In genomic region chr12:51424094-51424661, GRCh38 we compare ENCODE assay signal across 8 cellular contexts. TPM values are rescaled to one million over a fixed set of nuclear protein-coding genes. Genes with fewer than 3 reads are reported as not detected.
DNase-seq lines count a peak whose midpoint lies in the region; ATAC-seq, FAIRE-seq and TF ChIP-seq lines count a peak whose summit lies in the region.

No MANE protein-coding gene starts in this region.

- H3F3A ChIP-seq in GM23248 (ENCODE audit: insufficient read depth), result peaks cover 7% of the 10 kb centered on the region

- H3K36me3 ChIP-seq in GM23248 (ENCODE audit: low read depth) (no peaks in the 10 kb centered on the region), SK-N-MC (ENCODE audit: insufficient read depth, low read length) (no peaks in the 10 kb centered on the region), HepG2 (replicated peaks in 1 of 2; ENCODE audit: control insufficient read depth in 1 of 2, insufficient read depth in 2 of 2, low read length in 2 of 2) (no peaks in the 10 kb centered on the region)

- in situ Hi-C loops in GM23248 (cut with MboI), result loop anchor here (10.0 kb wide), 1 partner anchor 401 kb away; no protein-coding TSS in a partner anchor
- in situ Hi-C loops in GM13977 (cut with MboI; ENCODE audit: low pct_unique_long_range_greater_than_20kb, low sequenced_read_pairs, unreplicated experiment), result loop anchor here (5.0 kb wide), 1 partner anchor 103 kb away; no protein-coding TSS in a partner anchor
- in situ Hi-C loops in HepG2 (cut with HindIII; ENCODE audit: extremely low pct_ligation_motif_present, low pct_unique_long_range_greater_than_20kb), result loop anchor here (5.0 kb wide), 3 partner anchors 103 to 393 kb away; no protein-coding TSS in a partner anchor

- no peak for TF ChIP-seq CTCF in fibroblast of mammary gland (conservative IDR thresholded peaks at IDR 0.05; ENCODE audit: control insufficient read depth, insufficient read depth, low read depth, low read length)
- no peak for TF ChIP-seq CTCF in GM13977 (IDR thresholded peaks at IDR 0.05; ENCODE audit: extremely low read depth, insufficient read depth, missing control alignments)
- TF ChIP-seq CTCF in HepG2 (CRISPR knock-in tag; IDR thresholded peaks at IDR 0.05), result no peak

- ATAC-seq in HG02870 (IDR thresholded peaks at IDR 0.05; ENCODE audit: unreplicated experiment), result no peak
- no peak for ATAC-seq in HepG2

- CTCF ChIA-PET in HepG2 (lab: Yijun Ruan, JAX; ENCODE audit: low intra/inter-chr PET ratio, low total read pairs), result interaction anchor here (1.8 kb wide), 1 partner anchor 107 kb away, joined by 16 read pairs; no protein-coding TSS in a partner anchor

- H4K20me1 ChIP-seq in GM23248 (ENCODE audit: insufficient read depth) (no peaks in the 10 kb centered on the region), HepG2 (ENCODE audit: insufficient read depth, low read length) (no peaks in the 10 kb centered on the region)

- H2AFZ ChIP-seq in GM23248 (peak overlapping the region; percentile 91), HepG2 (ENCODE audit: low read length) (no peak overlapping the region)

- peak overlapping the region; percentile 74 for H3K4me3 ChIP-seq in GM23248
- H3K4me3 ChIP-seq in SK-N-MC, result 0 out of 2 replicates have a peak overlapping the region, but pooled peaks have one; percentile 2
- H3K4me3 ChIP-seq in fibroblast of mammary gland (ENCODE audit: control insufficient read depth, low read depth, low read length), result no peak overlapping the region
- peak overlapping the region; percentile 33 to 55 (median 40) for H3K4me3 ChIP-seq in skin epidermis
- peak overlapping the region in 1 of 3 experiments; percentile 51; a peak in 1 of 6 replicates for H3K4me3 ChIP-seq in HepG2 (replicated peaks in 1 of 3; ENCODE audit: insufficient read depth in 1 of 3, low read depth in 2 of 3, low read length in 3 of 3)

- POLR2A ChIA-PET in HepG2 (lab: Yijun Ruan, JAX), result no interaction called here

- intact Hi-C loops in HepG2 (cut with micrococcal nuclease; ENCODE audit: unreplicated experiment), result loop anchor here (5.0 kb wide), 1 partner anchor 388 kb away; a partner anchor contains a TSS

- no peaks in the 10 kb centered on the region for H3K9me2 ChIP-seq in GM23248 (ENCODE audit: insufficient read depth)

- H3K4me2 ChIP-seq in GM23248 (ENCODE audit: unreplicated experiment) (peak overlapping the region; percentile 74), HepG2 (ENCODE audit: low read depth, low read length) (no peak overlapping the region)

- no peaks in the 10 kb centered on the region for H3K27me3 ChIP-seq in GM23248 (replicated peaks; ENCODE audit: insufficient read depth)
- peaks cover 0 to 8% of the 10 kb centered on the region in 2 experiments; a peak in 2 of 5 replicates for H3K27me3 ChIP-seq in HepG2 (ENCODE audit: control insufficient read depth in 1 of 2, insufficient read depth in 2 of 2, low read length in 2 of 2)

- TF ChIP-seq EP300 in HepG2 (IDR thresholded peaks at IDR 0.05; ENCODE audit: low read depth in 2 of 2, low read length in 2 of 2) (no peak), HepG2 (CRISPR knock-in tag; IDR thresholded peaks at IDR 0.05; ENCODE audit: borderline replicate concordance) (no peak)

- FAIRE-seq in HepG2 (lab: Jason Lieb, UNC), result no peak

- H3K9ac ChIP-seq in GM23248, result peak overlapping the region; percentile 34
- H3K9ac ChIP-seq in SK-N-MC (ENCODE audit: insufficient read length), result no peak overlapping the region
- no peak overlapping the region for H3K9ac ChIP-seq in HepG2 (ENCODE audit: insufficient read depth, low read depth, low read length)

- 5% methylated on average over 10 of the region's 10 CpGs for WGBS in GM23248 (ENCODE audit: low coverage in 1 of 2, low lambda C conversion rate in 2 of 2, missing lambda C conversion rate in 2 of 2), 2 experiments
- WGBS in HepG2 (ENCODE audit: low lambda C conversion rate), result 35% methylated on average over 9 of the region's 10 CpGs

- H3K9me3 ChIP-seq in GM23248 (ENCODE audit: low read depth), result no peaks in the 10 kb centered on the region
- no peaks in the 10 kb centered on the region for H3K9me3 ChIP-seq in SK-N-MC (ENCODE audit: low read depth, low read length)
- H3K9me3 ChIP-seq in HepG2 (ENCODE audit: low read length), result no peaks in the 10 kb centered on the region

- H3K27ac ChIP-seq in GM23248 (peak overlapping the region; percentile 39), SK-N-MC (no peak overlapping the region), skin epidermis (no peak overlapping the region), HepG2 (ENCODE audit: extremely low read length, insufficient read depth, low read length) (no peak overlapping the region)

- peaks cover 6% of the 10 kb centered on the region; the same call in 1 of the 2 replicates for H3K4me1 ChIP-seq in GM23248 (ENCODE audit: insufficient read depth)
- H3K4me1 ChIP-seq in HepG2 (ENCODE audit: insufficient read depth, low read length), result no peaks in the 10 kb centered on the region

- H3K79me2 ChIP-seq in GM23248 (ENCODE audit: insufficient read depth), result no peaks in the 10 kb centered on the region
- H3K79me2 ChIP-seq in HepG2 (ENCODE audit: insufficient read depth, low read length), result no peaks in the 10 kb centered on the region

- peak; percentile 57 for DNase-seq in GM23248
- DNase-seq in SK-N-MC (ENCODE audit: low read depth, low spot score), result no peak
- peak; percentile 4 for DNase-seq in fibroblast of mammary gland (ENCODE audit: low read depth)
- no peak for DNase-seq in NCI-H2029 (lab: John Stamatoyannopoulos, UW)
- DNase-seq in GM13977 (ENCODE audit: low spot score), result no peak
- DNase-seq in HepG2 (ENCODE audit: low spot score), result no peak

- no peak for TF ChIP-seq RAD21 in HepG2 (CRISPR knock-in tag; IDR thresholded peaks at IDR 0.05)

- BruUV-seq in HepG2 (replicated peaks; lab: Mats Ljungman, UMichigan), result no TSS peak

- no peak for TF ChIP-seq POLR2A in HepG2 (IDR thresholded peaks at IDR 0.05; ENCODE audit: insufficient read depth in 1 of 2, low read depth in 2 of 2, low read length in 2 of 2)

RNA-seq across cellular contexts. Expression of gene SLC4A8, which starts 0.5 kb away (rescaled TPM):
- 2.6 and 4.3 TPM in 2 replicates for total RNA-seq in GM23248 (2014; rRNA removed; shearing (Covaris generic))
- polyA plus RNA-seq in GM23248 (2016; fragmentation: Nextera tagmentation; extraction: Ambion mirVana), result 3.1 and 4.6 TPM in 2 replicates
- total RNA-seq in HepG2 (2016; rRNA removed; fragmentation: Illumina TruSeq; extraction: Trizol), result 0.07 TPM in 1 of 2 replicates, not detected in the other
- not detected in 2 replicates for total RNA-seq in HepG2 (2016; cell fraction: cytosol; rRNA removed; fragmentation: Illumina TruSeq; extraction: Trizol; ENCODE audit: low read depth)
- 0.06 and 0.10 TPM in 2 replicates for total RNA-seq in HepG2 (2016; cell fraction: insoluble cytoplasmic fraction; rRNA removed; fragmentation: Illumina TruSeq; extraction: Trizol)
- not detected in 2 replicates for total RNA-seq in HepG2 (2016; cell fraction: membrane; rRNA removed; fragmentation: Illumina TruSeq; extraction: Trizol)
- 0.34 TPM in 1 of 2 replicates, not detected in the other for total RNA-seq in HepG2 (2016; cell fraction: nucleus; rRNA removed; fragmentation: Illumina TruSeq; extraction: Trizol)
- under 0.01 and 0.01 TPM in 2 replicates for polyA plus RNA-seq in HepG2 (2011; rRNA removed)
- 0.17 TPM in 1 of 2 replicates, not detected in the other for polyA plus RNA-seq in HepG2 (2011; cell fraction: cytosol; rRNA removed)
- 0.17 and 0.19 TPM in 2 replicates for polyA plus RNA-seq in HepG2 (2011; cell fraction: nucleus; rRNA removed)
- 0.05 TPM in 2 replicates for polyA plus RNA-seq in HepG2 (2012)
- not detected in 2 replicates for polyA plus RNA-seq in HepG2 (2016; cell fraction: cytosol; fragmentation: Illumina TruSeq; extraction: Trizol; ENCODE audit: low read depth)
- polyA plus RNA-seq in HepG2 (2016; cell fraction: insoluble cytoplasmic fraction; fragmentation: Illumina TruSeq; extraction: Trizol; ENCODE audit: low read depth), result not detected in 2 replicates
- not detected in 2 replicates for polyA plus RNA-seq in HepG2 (2016; cell fraction: membrane; fragmentation: Illumina TruSeq; extraction: Trizol; ENCODE audit: low read depth)
- polyA plus RNA-seq in HepG2 (2016; cell fraction: nucleus; fragmentation: Illumina TruSeq; extraction: Trizol; ENCODE audit: insufficient read depth, low read depth), result not detected in 2 replicates
- not detected in 2 replicates for polyA minus RNA-seq in HepG2 (2011; rRNA and poly(A)+ RNA removed; ENCODE audit: low replicate concordance)
- polyA minus RNA-seq in HepG2 (2011; cell fraction: cytosol; rRNA and poly(A)+ RNA removed), result not detected in 2 replicates
- 0.13 and 0.37 TPM in 2 replicates for polyA minus RNA-seq in HepG2 (2011; cell fraction: nucleus; rRNA and poly(A)+ RNA removed)

RNA-seq across cellular contexts. Expression of gene GALNT6, which starts 33.0 kb away (rescaled TPM):
- 9.4 and 22.4 TPM in 2 replicates for total RNA-seq in GM23248 (2014; rRNA removed; shearing (Covaris generic))
- polyA plus RNA-seq in GM23248 (2016; fragmentation: Nextera tagmentation; extraction: Ambion mirVana) (3.9 and 4.3 TPM in 2 replicates), HepG2 (2011; rRNA removed) (0.78 and 1.0 TPM in 2 replicates)
- 0.87 and 1.1 TPM in 2 replicates for total RNA-seq in HepG2 (2016; rRNA removed; fragmentation: Illumina TruSeq; extraction: Trizol)
- total RNA-seq in HepG2 (2016; cell fraction: cytosol; rRNA removed; fragmentation: Illumina TruSeq; extraction: Trizol; ENCODE audit: low read depth), result 0.18 TPM in 1 of 2 replicates, not detected in the other
- total RNA-seq in HepG2 (2016; cell fraction: insoluble cytoplasmic fraction; rRNA removed; fragmentation: Illumina TruSeq; extraction: Trizol), result 1.2 and 1.3 TPM in 2 replicates
- total RNA-seq in HepG2 (2016; cell fraction: membrane; rRNA removed; fragmentation: Illumina TruSeq; extraction: Trizol), result 0.31 and 0.52 TPM in 2 replicates
- total RNA-seq in HepG2 (2016; cell fraction: nucleus; rRNA removed; fragmentation: Illumina TruSeq; extraction: Trizol), result 1.7 and 2.4 TPM in 2 replicates
- polyA plus RNA-seq in HepG2 (2011; cell fraction: cytosol; rRNA removed), result 0.38 and 0.62 TPM in 2 replicates
- polyA plus RNA-seq in HepG2 (2011; cell fraction: nucleus; rRNA removed), result 0.33 and 1.3 TPM in 2 replicates
- polyA plus RNA-seq in HepG2 (2012), result 1.1 and 1.9 TPM in 2 replicates
- polyA plus RNA-seq in HepG2 (2016; cell fraction: cytosol; fragmentation: Illumina TruSeq; extraction: Trizol; ENCODE audit: low read depth), result 0.08 and 0.09 TPM in 2 replicates
- 0.37 and 0.41 TPM in 2 replicates for polyA plus RNA-seq in HepG2 (2016; cell fraction: insoluble cytoplasmic fraction; fragmentation: Illumina TruSeq; extraction: Trizol; ENCODE audit: low read depth)
- 0.13 and 0.40 TPM in 2 replicates for polyA plus RNA-seq in HepG2 (2016; cell fraction: membrane; fragmentation: Illumina TruSeq; extraction: Trizol; ENCODE audit: low read depth)
- 1.0 and 2.1 TPM in 2 replicates for polyA plus RNA-seq in HepG2 (2016; cell fraction: nucleus; fragmentation: Illumina TruSeq; extraction: Trizol; ENCODE audit: insufficient read depth, low read depth)
- polyA minus RNA-seq in HepG2 (2011; rRNA and poly(A)+ RNA removed; ENCODE audit: low replicate concordance), result 0.09 and 2.7 TPM in 2 replicates
- 0.40 and 0.97 TPM in 2 replicates for polyA minus RNA-seq in HepG2 (2011; cell fraction: cytosol; rRNA and poly(A)+ RNA removed)
- 0.77 and 0.99 TPM in 2 replicates for polyA minus RNA-seq in HepG2 (2011; cell fraction: nucleus; rRNA and poly(A)+ RNA removed)

Comparison
In these comparisons a context has a peak if more than half of its experiments do, and no peak if none do; other contexts are left out.
1. DNase-seq: peak in GM23248 (single experiment) and fibroblast of mammary gland (single experiment); none in SK-N-MC (single experiment), NCI-H2029 (single experiment), GM13977 (single experiment) and HepG2 (single experiment).